Comparison of ENCODE assay signal across 8 cellular contexts in genomic region chr1:165114022-165114888, GRCh38.
A peak's percentile ranks its signal among the peaks of the same experiment; 100 is the strongest.
DNase-seq lines count a peak whose midpoint lies in the region; ATAC-seq, FAIRE-seq and TF ChIP-seq lines count a peak whose summit lies in the region.

No MANE protein-coding gene starts in this region.

- no peak overlapping the region for H3K9ac ChIP-seq in endothelial cell of umbilical vein (replicated peaks; ENCODE audit: extremely low read depth, insufficient read depth, low read length)

- no peak overlapping the region for H3K4me3 Mint-ChIP-seq in activated T-cell treated with anti-CD3 and anti-CD28 coated beads, Interleukin-2, amount 50 U/mL, for 72 hours
- H3K4me3 Mint-ChIP-seq in neural crest cell: no peak overlapping the region
- no peak overlapping the region for H3K4me3 Mint-ChIP-seq in T-helper 17 cell

- CTCF ChIA-PET in endothelial cell of umbilical vein (lab: Charles Lee): interaction anchor here (0.7 to 1.8 kb wide), 22 partner anchors 9 to 1718 kb away, joined by 3 to 22 read pairs (median 4); no protein-coding TSS in a partner anchor

- intact Hi-C loops in endothelial cell of umbilical vein (cut with micrococcal nuclease): loop anchor here (2.0 kb wide), 2 partner anchors 31 to 253 kb away; no protein-coding TSS in a partner anchor

- no peak overlapping the region for H3K4me2 ChIP-seq in endothelial cell of umbilical vein (ENCODE audit: insufficient read depth, low read length)

- H3K9me1 ChIP-seq in endothelial cell of umbilical vein (replicated peaks; ENCODE audit: control insufficient read depth, extremely low read depth, insufficient read depth, low read length): no peaks in the 10 kb centered on the region

- BruUV-seq in endothelial cell of umbilical vein (replicated peaks; lab: Mats Ljungman, UMichigan): no TSS peak

- H3K4me3 ChIP-seq in endothelial cell of umbilical vein (replicated peaks in 1 of 3; ENCODE audit: insufficient read depth in 1 of 3, low read depth in 1 of 3, low read length in 3 of 3): no peak overlapping the region

- FAIRE-seq in endothelial cell of umbilical vein (lab: Jason Lieb, UNC): peak; percentile 78

- H4K20me1 ChIP-seq in endothelial cell of umbilical vein (replicated peaks; ENCODE audit: control insufficient read depth, extremely low read depth, insufficient read depth, low read length): no peaks in the 10 kb centered on the region

- H3K27ac ChIP-seq in endothelial cell of umbilical vein (ENCODE audit: insufficient read depth, low read depth, low read length): no peak overlapping the region

- dilution Hi-C loops in endothelial cell of umbilical vein (cut with MboI; ENCODE audit: extremely low pct_ligation_motif_present, low sequenced_read_pairs): no loop called here

- no peak for ATAC-seq in activated T-cell treated with anti-CD3 and anti-CD28 coated beads, Interleukin-2, amount 50 U/mL, for 72 hours (replicated peaks in 1 of 2)
- ATAC-seq in T-helper 17 cell: no peak

- H3K4me1 ChIP-seq in endothelial cell of umbilical vein (ENCODE audit: control insufficient read depth, extremely low read depth, insufficient read depth, low read length): no peaks in the 10 kb centered on the region

- H3K9me3 ChIP-seq in endothelial cell of umbilical vein (replicated peaks; ENCODE audit: control insufficient read depth, insufficient read depth, low read length): no peaks in the 10 kb centered on the region
- no peaks in the 10 kb centered on the region for H3K9me3 ChIP-seq in T-helper 17 cell (ENCODE audit: control insufficient read depth, low read length, poor library complexity, severe bottlenecking)

- no peaks in the 10 kb centered on the region for H3K9me3 Mint-ChIP-seq in activated T-cell treated with anti-CD3 and anti-CD28 coated beads, Interleukin-2, amount 50 U/mL, for 72 hours
- H3K9me3 Mint-ChIP-seq in neural crest cell: no peaks in the 10 kb centered on the region

- H3K36me3 Mint-ChIP-seq in activated T-cell treated with anti-CD3 and anti-CD28 coated beads, Interleukin-2, amount 50 U/mL, for 72 hours (ENCODE audit: insufficient read depth in 2 of 2): no peaks in the 10 kb centered on the region
- H3K36me3 Mint-ChIP-seq in neural crest cell (ENCODE audit: low read depth): no peaks in the 10 kb centered on the region
- H3K36me3 Mint-ChIP-seq in T-helper 17 cell (ENCODE audit: low read depth): peaks cover 2% of the 10 kb centered on the region

- no peaks in the 10 kb centered on the region for H3K36me3 ChIP-seq in endothelial cell of umbilical vein (ENCODE audit: control insufficient read depth in 2 of 2, extremely low read depth in 1 of 2, insufficient read depth in 2 of 2, low read length in 2 of 2)

- peaks cover 1 to 10% of the 10 kb centered on the region in 2 experiments for H3K27me3 ChIP-seq in endothelial cell of umbilical vein (ENCODE audit: control insufficient read depth in 2 of 2, insufficient read depth in 2 of 2, low read length in 2 of 2)

- POLR2A ChIA-PET in endothelial cell of umbilical vein (lab: Charles Lee): no interaction called here

- no peak overlapping the region for H2AFZ ChIP-seq in endothelial cell of umbilical vein (ENCODE audit: low read depth, low read length)

- peak; percentile 4 to 11 for DNase-seq in activated T-cell treated with anti-CD3 and anti-CD28 coated beads, Interleukin-2, amount 50 U/mL, for 72 hours
- no peak for DNase-seq in activated T-cell treated with anti-CD3 and anti-CD28 coated beads, Interleukin-2, amount 50 U/mL, for 1 hour
- DNase-seq in LoVo (ENCODE audit: low spot score): peak; percentile 21
- peak; percentile 33 for DNase-seq in RPMI7951 (ENCODE audit: low read depth)
- peak; percentile 48 for DNase-seq in endothelial cell of umbilical vein (ENCODE audit: low read depth, low spot score)
- DNase-seq in neural crest cell (ENCODE audit: low read depth, low spot score): peak; percentile 65
- DNase-seq in T-helper 17 cell: no peak
- DNase-seq in stimulated activated CD4-positive, alpha-beta T cell treated with anti-CD3 and anti-CD28 coated beads, Interleukin-4, amount 100 ng/mL, for 4 hours: no peak

- H3K4me1 Mint-ChIP-seq in activated T-cell treated with anti-CD3 and anti-CD28 coated beads, Interleukin-2, amount 50 U/mL, for 72 hours (ENCODE audit: low read depth): no peaks in the 10 kb centered on the region
- H3K4me1 Mint-ChIP-seq in neural crest cell: peaks cover 4% of the 10 kb centered on the region
- peaks cover 2% of the 10 kb centered on the region for H3K4me1 Mint-ChIP-seq in T-helper 17 cell

- peaks cover 36% of the 10 kb centered on the region for H3K27me3 Mint-ChIP-seq in activated T-cell treated with anti-CD3 and anti-CD28 coated beads, Interleukin-2, amount 50 U/mL, for 72 hours (ENCODE audit: low read depth)
- peaks cover 83% of the 10 kb centered on the region for H3K27me3 Mint-ChIP-seq in neural crest cell (ENCODE audit: low read depth)
- H3K27me3 Mint-ChIP-seq in T-helper 17 cell: peaks cover 54% of the 10 kb centered on the region

- no peaks in the 10 kb centered on the region for H3K79me2 ChIP-seq in endothelial cell of umbilical vein (ENCODE audit: control insufficient read depth, insufficient read depth, low read length)

- TF ChIP-seq POLR2A in endothelial cell of umbilical vein (IDR thresholded peaks at IDR 0.05; ENCODE audit: low read depth, low read length): no peak

- peak; percentile 56 to 68 for TF ChIP-seq CTCF in endothelial cell of umbilical vein (IDR thresholded peaks at IDR 0.05; ENCODE audit: extremely low read depth in 1 of 2, insufficient read depth in 1 of 2, low read depth in 1 of 2, low read length in 2 of 2)
- peak; percentile 85 for TF ChIP-seq CTCF in neural crest cell (conservative IDR thresholded peaks at IDR 0.05)

- no peak overlapping the region for H3K27ac Mint-ChIP-seq in activated T-cell treated with anti-CD3 and anti-CD28 coated beads, Interleukin-2, amount 50 U/mL, for 72 hours
- H3K27ac Mint-ChIP-seq in neural crest cell (ENCODE audit: unreplicated experiment) (no peak overlapping the region), T-helper 17 cell (no peak overlapping the region)

TF ChIP-seq in endothelial cell of umbilical vein, 7 proteins besides CTCF, POLR2A, EP300 and RAD21:
- no peak for TF ChIP-seq FOS (IDR thresholded peaks at IDR 0.05; ENCODE audit: borderline replicate concordance, insufficient read depth, low read length)
- no peak for TF ChIP-seq EZH2 (IDR thresholded peaks at IDR 0.05; ENCODE audit: borderline replicate concordance, low read depth, low read length, severe bottlenecking)
- no peak for TF ChIP-seq JUN (IDR thresholded peaks at IDR 0.05; ENCODE audit: borderline replicate concordance, insufficient read depth, insufficient read length, low read depth)
- TF ChIP-seq GATA2 (IDR thresholded peaks at IDR 0.05; ENCODE audit: insufficient read depth, insufficient read length, low read depth, low read length): no peak
- TF ChIP-seq MAX (IDR thresholded peaks at IDR 0.05; ENCODE audit: insufficient read depth, insufficient read length): no peak
- TF ChIP-seq MYC (IDR thresholded peaks at IDR 0.05; ENCODE audit: low read depth, low read length): no peak
- TF ChIP-seq POLR2AphosphoS5 (IDR thresholded peaks at IDR 0.05; ENCODE audit: insufficient read depth, low read depth, low read length): no peak

Comparison
In these comparisons a context has a peak if more than half of its experiments do, and no peak if none do; other contexts are left out.
1. DNase-seq: peak in activated T-cell treated with anti-CD3 and anti-CD28 coated beads, Interleukin-2, amount 50 U/mL, for 72 hours (2 of 2), LoVo (single experiment), RPMI7951 (single experiment), endothelial cell of umbilical vein (single experiment) and neural crest cell (single experiment); none in activated T-cell treated with anti-CD3 and anti-CD28 coated beads, Interleukin-2, amount 50 U/mL, for 1 hour (single experiment), T-helper 17 cell (0 of 3) and stimulated activated CD4-positive, alpha-beta T cell treated with anti-CD3 and anti-CD28 coated beads, Interleukin-4, amount 100 ng/mL, for 4 hours (0 of 2).